Comparison of ENCODE assay signal across 9 cellular contexts in genomic region chr22:44163536-44163935, GRCh38. TPM values are rescaled to one million over a fixed set of nuclear protein-coding genes. Genes with fewer than 3 reads are reported as not detected.
"Had no signal": no experiment of that assay in that cellular context is flagged by ENCODE, and none has a peak within 500 bp of the region (broad histone marks: within the 10 kb centered on the region; RNA-seq: fewer than 3 reads in every experiment).

No MANE protein-coding gene starts in this region.

- H3K27ac Mint-ChIP-seq: HFFc6, IgD-negative memory B cell had no signal

- H3K4me3 ChIP-seq: GM23248, HAP-1 had no signal

- DNase-seq: GM23248, GOT3, HFFc6 had no signal

- H3K9me3 ChIP-seq: HAP-1 had no signal

- ATAC-seq: HCT116, HepG2 had no signal

- H3K4me3 Mint-ChIP-seq: HFFc6, IgD-negative memory B cell had no signal

- H3K4me1 ChIP-seq: HAP-1 had no signal

- H3K9me3 Mint-ChIP-seq: HFFc6, IgD-negative memory B cell had no signal

- H3K4me1 Mint-ChIP-seq: IgD-negative memory B cell had no signal

- H3K27ac ChIP-seq: GM23248, HL-60 had no signal

- FAIRE-seq: H54, HepG2 had no signal

- H3K9ac ChIP-seq: GM23248 had no signal

- H2AFZ ChIP-seq: GM23248 had no signal

- H3K36me3 Mint-ChIP-seq: IgD-negative memory B cell had no signal

- H3K27me3 Mint-ChIP-seq: IgD-negative memory B cell had no signal

RNA-seq across cellular contexts. Expression of gene PARVG, which starts 17.2 kb away (rescaled TPM):
- total RNA-seq: GM23248, HepG2, HFFc6 had no signal
- polyA plus RNA-seq: GM23248, HepG2 had no signal
